Comparison of ENCODE assay signal across 8 cellular contexts in the genomic region with DNA sequence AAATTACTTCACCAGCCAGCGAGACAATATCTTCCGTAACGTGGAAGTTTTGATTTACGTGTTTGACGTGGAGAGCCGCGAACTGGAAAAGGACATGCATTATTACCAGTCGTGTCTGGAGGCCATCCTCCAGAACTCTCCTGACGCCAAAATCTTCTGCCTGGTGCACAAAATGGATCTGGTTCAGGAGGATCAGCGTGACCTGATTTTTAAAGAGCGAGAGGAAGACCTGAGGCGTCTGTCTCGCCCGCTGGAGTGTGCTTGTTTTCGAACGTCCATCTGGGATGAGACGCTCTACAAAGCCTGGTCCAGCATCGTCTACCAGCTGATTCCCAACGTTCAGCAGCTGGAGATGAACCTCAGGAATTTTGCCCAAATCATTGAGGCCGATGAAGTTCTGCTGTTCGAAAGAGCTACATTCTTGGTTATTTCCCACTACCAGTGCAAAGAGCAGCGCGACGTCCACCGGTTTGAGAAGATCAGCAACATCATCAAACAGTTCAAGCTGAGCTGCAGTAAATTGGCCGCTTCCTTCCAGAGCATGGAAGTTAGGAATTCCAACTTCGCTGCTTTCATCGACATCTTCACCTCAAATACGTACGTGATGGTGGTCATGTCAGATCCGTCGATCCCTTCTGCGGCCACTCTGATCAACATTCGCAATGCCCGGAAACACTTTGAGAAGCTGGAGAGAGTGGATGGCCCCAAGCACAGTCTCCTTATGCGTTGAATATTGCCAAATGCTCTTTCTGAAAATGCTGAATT. TPM values are rescaled to one million over a fixed set of nuclear protein-coding genes. Genes with fewer than 3 reads are reported as not detected.
DNase-seq lines count a peak whose midpoint lies in the region; TF ChIP-seq lines count a peak whose summit lies in the region.

No MANE protein-coding gene starts in this region.

- H3K36me3 ChIP-seq in cardiac muscle cell (no peaks in the 10 kb centered on the region), duodenal mucosa (ENCODE audit: control insufficient read depth in 1 of 2, insufficient read depth in 2 of 2, low read length in 2 of 2) (peaks cover 0 to 2% of the 10 kb centered on the region in 2 donors), mesodermal cell (ENCODE audit: control insufficient read depth, insufficient read depth, low read length) (peaks cover 6% of the 10 kb centered on the region), tibial artery (peaks cover 0 to 6% (median 3%) of the 10 kb centered on the region in 3 donors)

- H3K9ac ChIP-seq in duodenal mucosa (ENCODE audit: low read depth in 1 of 2, low read length in 2 of 2): peak overlapping the region; percentile 88 to 92

- intact Hi-C loops in cardiac septum (cut with DNase I): loop anchor here (1.0 to 5.0 kb wide), 3 partner anchors 53 to 407 kb away; no protein-coding TSS in a partner anchor
- intact Hi-C loops in tibial artery (cut with DNase I; ENCODE audit: low total_unique reads): loop anchor here (10.0 kb wide), 2 partner anchors 55 to 405 kb away; partner anchors contain the start of gene HAUS6

- no peaks in the 10 kb centered on the region for H3K27me3 ChIP-seq in cardiac muscle cell
- H3K27me3 ChIP-seq in duodenal mucosa (ENCODE audit: control insufficient read depth in 1 of 2, insufficient read depth in 2 of 2, low read length in 2 of 2): no peaks in the 10 kb centered on the region
- no peaks in the 10 kb centered on the region for H3K27me3 ChIP-seq in tibial artery

- H3K4me1 ChIP-seq in cardiac muscle cell (ENCODE audit: low read depth) (no peaks in the 10 kb centered on the region), duodenal mucosa (ENCODE audit: control insufficient read depth in 1 of 2, insufficient read depth in 2 of 2, low read length in 2 of 2) (peaks cover 23 to 28% of the 10 kb centered on the region in 2 donors), mesodermal cell (ENCODE audit: control insufficient read depth, insufficient read depth, low read length, poor library complexity, severe bottlenecking) (no peaks in the 10 kb centered on the region), tibial artery (peaks cover 5 to 39% (median 16%) of the 10 kb centered on the region in 4 donors)

- DNase-seq in cardiac muscle cell (ENCODE audit: low read depth in 1 of 2, low spot score in 1 of 2) (peak; percentile 40 to 53), cardiac septum (ENCODE audit: low spot score) (no peak), RWPE1 (ENCODE audit: low spot score) (no peak), tibial artery (no peak), iPS-NIHi7 (ENCODE audit: extremely low spot score) (no peak), NCI-H2196 (lab: John Stamatoyannopoulos, UW; ENCODE audit: unreplicated experiment) (no peak)

- H3K9me3 ChIP-seq in cardiac muscle cell (ENCODE audit: low read depth): no peaks in the 10 kb centered on the region
- no peaks in the 10 kb centered on the region for H3K9me3 ChIP-seq in duodenal mucosa (ENCODE audit: control insufficient read depth in 1 of 2, low read length in 2 of 2)
- H3K9me3 ChIP-seq in mesodermal cell (ENCODE audit: control insufficient read depth, low read length): no peaks in the 10 kb centered on the region
- no peaks in the 10 kb centered on the region for H3K9me3 ChIP-seq in tibial artery

- 3 to 4% methylated on average over 28 to 35 of the region's 36 CpGs for WGBS in mesodermal cell (ENCODE audit: insufficient coverage in 2 of 2), 2 experiments

- H3K27ac ChIP-seq in cardiac muscle cell (peak overlapping the region; percentile 91), RWPE1 (peak overlapping the region; percentile 98), duodenal mucosa (ENCODE audit: low read depth, low read length) (peak overlapping the region; percentile 91), mesodermal cell (ENCODE audit: low read depth, low read length, severe bottlenecking) (peak overlapping the region; percentile 97), tibial artery (peak overlapping the region; percentile 96 to 97)

- CTCF ChIA-PET in RWPE1 (lab: Yijun Ruan, JAX): interaction anchor here (1.7 kb wide), 1 partner anchor 124 kb away, joined by 12 read pairs; no protein-coding TSS in a partner anchor

- POLR2A ChIA-PET in RWPE1 (lab: Yijun Ruan, JAX; ENCODE audit: low non-redundant PET): no interaction called here

- no peak for TF ChIP-seq CTCF in cardiac muscle cell (IDR thresholded peaks at IDR 0.05; ENCODE audit: low read depth, low read length)
- no peak for TF ChIP-seq CTCF in RWPE1 (conservative IDR thresholded peaks at IDR 0.05; ENCODE audit: low read depth)
- no peak for TF ChIP-seq CTCF in tibial artery (IDR thresholded peaks at IDR 0.05)

- H3K4me3 ChIP-seq in cardiac muscle cell: peak overlapping the region; percentile 62
- peak overlapping the region; percentile 96 to 98 for H3K4me3 ChIP-seq in duodenal mucosa (ENCODE audit: low read depth in 1 of 2, low read length in 2 of 2)
- H3K4me3 ChIP-seq in mesodermal cell (ENCODE audit: extremely low read depth, insufficient read depth, low read length, poor library complexity, severe bottlenecking): peak overlapping the region; percentile 96
- peak overlapping the region; percentile 79 to 82 for H3K4me3 ChIP-seq in tibial artery

RNA-seq across cellular contexts. Expression of gene RRAGA, which starts 0.8 kb away (rescaled TPM):
- total RNA-seq in cardiac muscle cell: 43.8 and 53.7 TPM in 2 replicates
- polyA plus RNA-seq in cardiac muscle cell: 154 and 164 TPM in 2 replicates
- 86.6 TPM for total RNA-seq in cardiac septum
- polyA plus RNA-seq in mesodermal cell (2013, experiment 1 of 2): 83.9 TPM
- polyA plus RNA-seq in mesodermal cell (2013, experiment 2 of 2): 74.8 TPM

RNA-seq across cellular contexts. Expression of gene SAXO1, which starts 17.0 kb away (rescaled TPM):
- total RNA-seq in cardiac muscle cell: 0.06 and 0.95 TPM in 2 replicates
- polyA plus RNA-seq in cardiac muscle cell: 0.24 and 0.30 TPM in 2 replicates
- 0.05 TPM for total RNA-seq in cardiac septum
- 0.22 TPM for polyA plus RNA-seq in mesodermal cell (2013, experiment 1 of 2)
- polyA plus RNA-seq in mesodermal cell (2013, experiment 2 of 2): not detected

RNA-seq across cellular contexts. Expression of gene HAUS6, which starts 52.6 kb away (rescaled TPM):
- total RNA-seq in cardiac muscle cell (6.7 and 9.4 TPM in 2 replicates), cardiac septum (6.4 TPM)
- polyA plus RNA-seq in cardiac muscle cell: 5.6 and 6.5 TPM in 2 replicates
- polyA plus RNA-seq in mesodermal cell (2013, experiment 1 of 2): 24.3 TPM
- 25.6 TPM for polyA plus RNA-seq in mesodermal cell (2013, experiment 2 of 2)

Comparison
In these comparisons a context has a peak if more than half of its experiments do, and no peak if none do; other contexts are left out.
1. DNase-seq: peak in cardiac muscle cell (2 of 2); none in cardiac septum (single experiment), RWPE1 (single experiment), tibial artery (0 of 2), iPS-NIHi7 (single experiment) and NCI-H2196 (single experiment).
2. Peak in every context shown above with its lines, with median percentiles within 50 percentile points of each other: H3K27ac ChIP-seq and H3K4me3 ChIP-seq.